8 cellular contexts compared by ENCODE assay signal in the genomic region with DNA sequence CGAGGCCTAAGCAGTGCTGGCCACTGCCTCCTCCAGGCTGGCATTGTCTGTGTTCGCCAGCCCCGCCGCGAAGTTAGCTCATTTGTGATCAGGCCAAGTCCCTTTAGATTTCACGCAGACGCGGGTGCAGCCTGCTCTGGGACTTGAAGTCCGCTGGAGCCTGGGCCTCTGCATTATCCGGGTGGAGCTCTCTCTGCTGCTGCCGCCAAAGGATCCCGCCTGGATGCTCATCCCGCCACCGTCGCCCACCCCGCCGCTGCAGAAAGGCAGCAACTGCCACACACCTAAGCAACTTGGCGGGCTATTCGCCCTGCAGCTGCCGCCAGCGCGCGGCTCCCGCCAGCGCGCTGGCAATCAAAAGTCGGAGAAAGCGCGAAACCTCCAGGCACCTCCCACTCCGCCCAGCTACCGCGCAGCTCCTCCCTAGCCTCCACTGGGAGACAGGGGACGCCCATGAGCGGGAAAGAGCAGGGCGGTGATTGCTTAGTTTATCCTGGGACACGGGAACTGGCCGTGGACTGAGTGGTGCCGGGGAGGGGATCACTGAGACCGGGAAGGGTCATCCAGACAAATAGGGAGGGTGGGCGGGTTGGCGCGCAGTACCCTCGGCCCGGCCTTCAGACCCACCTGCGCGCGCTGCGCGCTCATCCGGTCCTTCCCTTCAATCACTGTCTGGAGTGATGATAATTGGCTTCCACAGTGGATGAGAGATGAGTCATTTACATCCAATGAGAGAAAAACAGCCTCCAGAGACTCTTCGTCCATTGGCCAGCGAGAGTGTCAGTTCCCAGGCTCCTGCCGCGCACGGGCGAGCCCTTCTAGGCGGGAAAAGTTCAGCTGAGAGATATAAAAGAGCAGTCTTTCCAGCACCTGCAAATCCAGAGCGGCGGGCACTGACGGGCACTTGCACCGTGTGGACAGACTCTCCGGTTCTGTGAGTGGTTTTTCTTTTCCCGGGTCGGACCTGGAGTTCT.
DNase-seq lines count a peak whose midpoint lies in the region; ATAC-seq and TF ChIP-seq lines count a peak whose summit lies in the region.

A gene with protein sequence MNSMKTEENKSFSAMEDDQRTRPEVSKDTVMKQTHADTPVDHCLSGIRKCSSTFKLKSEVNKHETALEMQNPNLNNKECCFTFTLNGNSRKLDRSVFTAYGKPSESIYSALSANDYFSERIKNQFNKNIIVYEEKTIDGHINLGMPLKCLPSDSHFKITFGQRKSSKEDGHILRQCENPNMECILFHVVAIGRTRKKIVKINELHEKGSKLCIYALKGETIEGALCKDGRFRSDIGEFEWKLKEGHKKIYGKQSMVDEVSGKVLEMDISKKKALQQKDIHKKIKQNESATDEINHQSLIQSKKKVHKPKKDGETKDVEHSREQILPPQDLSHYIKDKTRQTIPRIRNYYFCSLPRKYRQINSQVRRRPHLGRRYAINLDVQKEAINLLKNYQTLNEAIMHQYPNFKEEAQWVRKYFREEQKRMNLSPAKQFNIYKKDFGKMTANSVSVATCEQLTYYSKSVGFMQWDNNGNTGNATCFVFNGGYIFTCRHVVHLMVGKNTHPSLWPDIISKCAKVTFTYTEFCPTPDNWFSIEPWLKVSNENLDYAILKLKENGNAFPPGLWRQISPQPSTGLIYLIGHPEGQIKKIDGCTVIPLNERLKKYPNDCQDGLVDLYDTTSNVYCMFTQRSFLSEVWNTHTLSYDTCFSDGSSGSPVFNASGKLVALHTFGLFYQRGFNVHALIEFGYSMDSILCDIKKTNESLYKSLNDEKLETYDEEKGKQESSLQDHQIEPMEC (plus strand): TSS at position 875 of the 974 bp plus-strand sequence. CDS start 2,389 bp downstream, outside the sequence.

- ATAC-seq in GM19455 (IDR thresholded peaks at IDR 0.05; ENCODE audit: unreplicated experiment) (peak; percentile 67), HG03571 (IDR thresholded peaks at IDR 0.05; ENCODE audit: unreplicated experiment) (peak; percentile 73)

- peak within 1 kb of the TSS; percentile 53 for H3K4me3 ChIP-seq in epithelial cell of esophagus (ENCODE audit: low read length)

- TF ChIP-seq CTCF in epithelial cell of esophagus (IDR thresholded peaks at IDR 0.05; ENCODE audit: insufficient read depth, low read depth, low read length, missing control alignments): peak; percentile 35

- peak; percentile 92 for DNase-seq in COLO668 (lab: John Stamatoyannopoulos, UW; ENCODE audit: unreplicated experiment)
- peak; percentile 64 for DNase-seq in NCI-H82 treated with DMSO at 0.1 percent for 48 hours (lab: John Stamatoyannopoulos, UW; ENCODE audit: unreplicated experiment)
- peak; percentile 7 for DNase-seq in activated CD8-positive, alpha-beta memory T cell treated with anti-CD3 and anti-CD28 coated beads, Interleukin-2, amount 50 U/mL, for 1 hour (ENCODE audit: extremely low read depth)
- peak; percentile 95 for DNase-seq in epithelial cell of esophagus (ENCODE audit: low read depth)
- peak; percentile 78 for DNase-seq in midbrain (lab: John Stamatoyannopoulos, UW)
- DNase-seq in stimulated activated CD8-positive, alpha-beta memory T cell treated with anti-CD3 and anti-CD28 coated beads, Interleukin-7, amount 100 ng/mL, for 24 hours (ENCODE audit: low read depth): peak; percentile 18

Comparison
In these comparisons a context has a peak if more than half of its experiments do, and no peak if none do; other contexts are left out.
1. Peak in every context shown above with its lines: DNase-seq, ATAC-seq and H3K4me3 ChIP-seq.
2. DNase-seq: peak in every context shown above with its lines; median percentile 95 in epithelial cell of esophagus; 92 in COLO668; 78 in midbrain; 64 in NCI-H82 treated with DMSO at 0.1 percent for 48 hours; 18 in stimulated activated CD8-positive, alpha-beta memory T cell treated with anti-CD3 and anti-CD28 coated beads, Interleukin-7, amount 100 ng/mL, for 24 hours; 7 in activated CD8-positive, alpha-beta memory T cell treated with anti-CD3 and anti-CD28 coated beads, Interleukin-2, amount 50 U/mL, for 1 hour.